Comparison of ENCODE assay signal across 12 cellular contexts in genomic region chr16:15605869-15606520, GRCh38. TPM values are rescaled to one million over a fixed set of nuclear protein-coding genes. Genes with fewer than 3 reads are reported as not detected.
A peak's percentile ranks its signal among the peaks of the same experiment; 100 is the strongest.
DNase-seq lines count a peak whose midpoint lies in the region; ATAC-seq and TF ChIP-seq lines count a peak whose summit lies in the region.
"Had no signal": no experiment of that assay in that cellular context is flagged by ENCODE, and none has a peak within 500 bp of the region (broad histone marks: within the 10 kb centered on the region; RNA-seq: fewer than 3 reads in every experiment).

No MANE protein-coding gene starts in this region.

- TF ChIP-seq CTCF in foreskin keratinocyte (conservative IDR thresholded peaks at IDR 0.05) (no peak), MCF 10A (IDR thresholded peaks at IDR 0.05; ENCODE audit: unreplicated experiment) (no peak)

- peak; percentile 24 for ATAC-seq in foreskin keratinocyte
- ATAC-seq in stimulated activated effector memory CD8-positive, alpha-beta T cell treated with anti-CD3 and anti-CD28 coated beads, Interleukin-12 subunit alpha, Interleukin-12 subunit beta, amount 100 ng/mL, for 72 hours, result no peak
- ATAC-seq: Right ventricle myocardium inferior had no signal

- H3K27me3 ChIP-seq in foreskin keratinocyte, result no peaks in the 10 kb centered on the region

- POLR2A ChIA-PET in activated CD4-positive, alpha-beta memory T cell treated with anti-CD3 and anti-CD28 coated beads for 36 hours (lab: Charles Lee), result no interaction called here
- POLR2A ChIA-PET in MCF 10A (lab: Yijun Ruan, JAX), result no interaction called here

- no peak overlapping the region for H3K27ac ChIP-seq in foreskin keratinocyte

- no peaks in the 10 kb centered on the region for H3K27me3 Mint-ChIP-seq in activated CD4-positive, alpha-beta T cell treated with anti-CD3 and anti-CD28 coated beads, Interleukin-2, amount 10 ng/mL, durations not matched to agents 24 days and 14 days
- no peaks in the 10 kb centered on the region for H3K27me3 Mint-ChIP-seq in activated CD4-positive, alpha-beta memory T cell treated with anti-CD3 and anti-CD28 coated beads for 36 hours
- no peaks in the 10 kb centered on the region for H3K27me3 Mint-ChIP-seq in MCF 10A (ENCODE audit: insufficient read depth, unreplicated experiment)

- peak overlapping the region; percentile 3 for H3K27ac Mint-ChIP-seq in activated CD4-positive, alpha-beta T cell treated with anti-CD3 and anti-CD28 coated beads, Interleukin-2, amount 10 ng/mL, durations not matched to agents 24 days and 14 days
- H3K27ac Mint-ChIP-seq in activated CD4-positive, alpha-beta memory T cell treated with anti-CD3 and anti-CD28 coated beads for 36 hours, result peak overlapping the region; percentile 53
- H3K27ac Mint-ChIP-seq in stimulated activated effector memory CD8-positive, alpha-beta T cell treated with anti-CD3 and anti-CD28 coated beads, Interleukin-12 subunit alpha, Interleukin-12 subunit beta, amount 100 ng/mL, for 72 hours, result peak overlapping the region; percentile 88
- no peak overlapping the region for H3K27ac Mint-ChIP-seq in MCF 10A (ENCODE audit: low read depth, unreplicated experiment)

- peaks cover 7% of the 10 kb centered on the region for H3K4me1 ChIP-seq in foreskin keratinocyte

- BruUV-seq in MCF 10A (replicated peaks; lab: Mats Ljungman, UMichigan), result no TSS peak

- intact Hi-C loops in activated CD4-positive, alpha-beta T cell treated with anti-CD3 and anti-CD28 coated beads, Interleukin-2, amount 10 ng/mL, durations not matched to agents 24 days and 14 days (cut with micrococcal nuclease), result no loop called here
- intact Hi-C loops in activated CD4-positive, alpha-beta memory T cell treated with anti-CD3 and anti-CD28 coated beads for 36 hours (cut with micrococcal nuclease), result no loop called here
- intact Hi-C loops in MCF 10A (cut with micrococcal nuclease), result no loop called here

- DNase-seq in activated CD4-positive, alpha-beta T cell treated with anti-CD3 and anti-CD28 coated beads, Interleukin-2, amount 10 ng/mL, durations not matched to agents 24 days and 14 days, result no peak
- no peak for DNase-seq in activated CD4-positive, alpha-beta T cell treated with anti-CD3 and anti-CD28 coated beads for 1 hour
- no peak for DNase-seq in activated CD4-positive, alpha-beta memory T cell treated with anti-CD3 and anti-CD28 coated beads for 36 hours
- no peak for DNase-seq in foreskin keratinocyte
- no peak for DNase-seq in stimulated activated effector memory CD8-positive, alpha-beta T cell treated with anti-CD3 and anti-CD28 coated beads, Interleukin-12 subunit alpha, Interleukin-12 subunit beta, amount 100 ng/mL, for 72 hours (ENCODE audit: low spot score in 2 of 2)
- DNase-seq in MCF 10A (ENCODE audit: unreplicated experiment), result no peak
- no peak for DNase-seq in inferior parietal cortex (ENCODE audit: extremely low spot score)
- DNase-seq in SKM-1 treated with dmso at 0.1 percent for 144 hours (lab: John Stamatoyannopoulos, UW; ENCODE audit: unreplicated experiment), result no peak
- DNase-seq: NCI-H187; NK-92 treated with Interleukin-12 subunit alpha and Interleukin-12 subunit beta, amount 100 ng/mL, for 24 hours; T1000 had no signal

- no peaks in the 10 kb centered on the region for H3K9me3 Mint-ChIP-seq in activated CD4-positive, alpha-beta T cell treated with anti-CD3 and anti-CD28 coated beads, Interleukin-2, amount 10 ng/mL, durations not matched to agents 24 days and 14 days
- H3K9me3 Mint-ChIP-seq in activated CD4-positive, alpha-beta memory T cell treated with anti-CD3 and anti-CD28 coated beads for 36 hours, result no peaks in the 10 kb centered on the region
- H3K9me3 Mint-ChIP-seq in stimulated activated effector memory CD8-positive, alpha-beta T cell treated with anti-CD3 and anti-CD28 coated beads, Interleukin-12 subunit alpha, Interleukin-12 subunit beta, amount 100 ng/mL, for 72 hours, result no peaks in the 10 kb centered on the region
- no peaks in the 10 kb centered on the region for H3K9me3 Mint-ChIP-seq in MCF 10A (ENCODE audit: unreplicated experiment)

- peaks cover 11% of the 10 kb centered on the region for H3K4me1 Mint-ChIP-seq in activated CD4-positive, alpha-beta T cell treated with anti-CD3 and anti-CD28 coated beads, Interleukin-2, amount 10 ng/mL, durations not matched to agents 24 days and 14 days
- H3K4me1 Mint-ChIP-seq in activated CD4-positive, alpha-beta memory T cell treated with anti-CD3 and anti-CD28 coated beads for 36 hours (ENCODE audit: low read depth), result peaks cover 10% of the 10 kb centered on the region
- H3K4me1 Mint-ChIP-seq in stimulated activated effector memory CD8-positive, alpha-beta T cell treated with anti-CD3 and anti-CD28 coated beads, Interleukin-12 subunit alpha, Interleukin-12 subunit beta, amount 100 ng/mL, for 72 hours, result peaks cover 32% of the 10 kb centered on the region
- no peaks in the 10 kb centered on the region for H3K4me1 Mint-ChIP-seq in MCF 10A (ENCODE audit: insufficient read depth, unreplicated experiment)

- H3K4me3 Mint-ChIP-seq in activated CD4-positive, alpha-beta T cell treated with anti-CD3 and anti-CD28 coated beads, Interleukin-2, amount 10 ng/mL, durations not matched to agents 24 days and 14 days, result no peak overlapping the region
- no peak overlapping the region for H3K4me3 Mint-ChIP-seq in activated CD4-positive, alpha-beta memory T cell treated with anti-CD3 and anti-CD28 coated beads for 36 hours
- no peak overlapping the region for H3K4me3 Mint-ChIP-seq in stimulated activated effector memory CD8-positive, alpha-beta T cell treated with anti-CD3 and anti-CD28 coated beads, Interleukin-12 subunit alpha, Interleukin-12 subunit beta, amount 100 ng/mL, for 72 hours
- no peak overlapping the region for H3K4me3 Mint-ChIP-seq in MCF 10A (ENCODE audit: unreplicated experiment)

- peaks cover 80% of the 10 kb centered on the region for H3K36me3 Mint-ChIP-seq in activated CD4-positive, alpha-beta T cell treated with anti-CD3 and anti-CD28 coated beads, Interleukin-2, amount 10 ng/mL, durations not matched to agents 24 days and 14 days (ENCODE audit: low read depth)
- H3K36me3 Mint-ChIP-seq in activated CD4-positive, alpha-beta memory T cell treated with anti-CD3 and anti-CD28 coated beads for 36 hours, result peaks cover 57% of the 10 kb centered on the region
- H3K36me3 Mint-ChIP-seq in stimulated activated effector memory CD8-positive, alpha-beta T cell treated with anti-CD3 and anti-CD28 coated beads, Interleukin-12 subunit alpha, Interleukin-12 subunit beta, amount 100 ng/mL, for 72 hours, result peaks cover 96% of the 10 kb centered on the region
- H3K36me3 Mint-ChIP-seq in MCF 10A (ENCODE audit: insufficient read depth, unreplicated experiment), result peaks cover 66% of the 10 kb centered on the region

- CTCF ChIA-PET in activated CD4-positive, alpha-beta memory T cell treated with anti-CD3 and anti-CD28 coated beads for 36 hours (lab: Charles Lee), result no interaction called here
- CTCF ChIA-PET in MCF 10A (lab: Yijun Ruan, JAX), result interaction anchor here (1.3 kb wide), 1 partner anchor 8 kb away, joined by 3 read pairs; no protein-coding TSS in a partner anchor

RNA-seq across cellular contexts. Expression of gene MARF1, which starts 37.0 kb away (rescaled TPM):
- 55.6 and 56.2 TPM in 2 replicates for total RNA-seq in activated CD4-positive, alpha-beta T cell treated with anti-CD3 and anti-CD28 coated beads, Interleukin-2, amount 10 ng/mL, durations not matched to agents 24 days and 14 days
- 10 to 100 TPM; 61.9 to 62.6 TPM for total RNA-seq in activated CD4-positive, alpha-beta memory T cell treated with anti-CD3 and anti-CD28 coated beads for 36 hours
- 16.9 and 18.4 TPM in 2 replicates for total RNA-seq in foreskin keratinocyte
- 6.8 TPM in 2 replicates for polyA plus RNA-seq in foreskin keratinocyte
- 48.1 and 56.2 TPM in 2 replicates for total RNA-seq in MCF 10A (2022)

RNA-seq across cellular contexts. Expression of gene NDE1, which starts 44.0 kb away (rescaled TPM):
- total RNA-seq in activated CD4-positive, alpha-beta T cell treated with anti-CD3 and anti-CD28 coated beads, Interleukin-2, amount 10 ng/mL, durations not matched to agents 24 days and 14 days, result 85.4 and 85.8 TPM in 2 replicates
- total RNA-seq in activated CD4-positive, alpha-beta memory T cell treated with anti-CD3 and anti-CD28 coated beads for 36 hours, result 100 to 1,000 TPM; 117 to 119 TPM
- 66.5 and 74.9 TPM in 2 replicates for total RNA-seq in foreskin keratinocyte
- 23.4 and 28.4 TPM in 2 replicates for polyA plus RNA-seq in foreskin keratinocyte
- 121 and 162 TPM in 2 replicates for total RNA-seq in MCF 10A (2022)
